ENCODE assay signal across 17 cellular contexts in genomic region chr2:66173635-66174034, GRCh38.
"Had no signal": no experiment of that assay in that cellular context is flagged by ENCODE, and none has a peak within 500 bp of the region (broad histone marks: within the 10 kb centered on the region; RNA-seq: fewer than 3 reads in every experiment).

No MANE protein-coding gene starts in this region.

- H3K27ac ChIP-seq: coronary artery, gastrocnemius medialis, heart right ventricle, neutrophil, psoas muscle, right lobe of liver, testis, tibial nerve had no signal

- H3K4me3 ChIP-seq: coronary artery, gastrocnemius medialis, heart right ventricle, psoas muscle, right lobe of liver, testis, tibial nerve had no signal

- H3K36me3 ChIP-seq: gastrocnemius medialis, heart right ventricle, neutrophil, right lobe of liver, tibial nerve had no signal

- DNase-seq: effector CD8-positive, alpha-beta T cell; gastrocnemius medialis; heart right ventricle; hypothalamus; kidney glomerular epithelial cell; naive thymus-derived CD4-positive, alpha-beta T cell; nephron progenitor cell; psoas muscle; retina; right lobe of liver; stimulated activated CD4-positive, alpha-beta T cell treated with anti-CD3 and anti-CD28 coated beads, Interleukin-4, amount 100 ng/mL, for 24 hours; stimulated activated naive CD8-positive, alpha-beta T cell treated with anti-CD3 and anti-CD28 coated beads, Interleukin-15, amount 100 ng/mL, for 72 hours; testis had no signal

- ATAC-seq: gastrocnemius medialis; heart right ventricle; naive thymus-derived CD4-positive, alpha-beta T cell; psoas muscle; right lobe of liver; stimulated activated memory B cell treated with anti-CD40 and anti-IgM and Interleukin-4, amounts not matched to agents 10 μg/mL and 1 μg/mL and 100 μg/mL, for 72 hours; stimulated activated naive CD8-positive, alpha-beta T cell treated with anti-CD3 and anti-CD28 coated beads, Interleukin-15, amount 100 ng/mL, for 72 hours had no signal

- H3K27me3 ChIP-seq: gastrocnemius medialis, heart right ventricle, neutrophil, right lobe of liver, testis, tibial nerve had no signal

- H3K4me1 ChIP-seq: gastrocnemius medialis, heart right ventricle, psoas muscle, right lobe of liver, testis had no signal

- H3K9me3 ChIP-seq: gastrocnemius medialis, heart right ventricle, neutrophil, psoas muscle, right lobe of liver, testis had no signal
